In genomic region chr17:10616502-10617119, GRCh38 we compare ENCODE assay signal across 8 cellular contexts. TPM values are rescaled to one million over a fixed set of nuclear protein-coding genes. Genes with fewer than 3 reads are reported as not detected.
A peak's percentile ranks its signal among the peaks of the same experiment; 100 is the strongest.
DNase-seq lines count a peak whose midpoint lies in the region; FAIRE-seq and TF ChIP-seq lines count a peak whose summit lies in the region.

No MANE protein-coding gene starts in this region.

- DNase-seq in NCI-H2029 treated with DMSO at 0.1 percent for 48 hours (lab: John Stamatoyannopoulos, UW): peak; percentile 2
- no peak for DNase-seq in NCI-H2029 (lab: John Stamatoyannopoulos, UW)
- peak; percentile 69 for DNase-seq in HTR-8/SVneo (ENCODE audit: insufficient read length, low spot score)
- DNase-seq in RWPE1 (ENCODE audit: low spot score): peak; percentile 77
- peak; percentile 47 for DNase-seq in activated T-helper 9 cell treated with anti-CD3 and anti-CD28 coated beads, Interleukin-2, amount 50 U/mL, for 16 hours (ENCODE audit: low read depth)
- peak; percentile 39 to 62 for DNase-seq in frontal cortex (ENCODE audit: low spot score in 2 of 2)
- peak; percentile 92 for DNase-seq in osteocyte (ENCODE audit: extremely low spot score, unreplicated experiment)
- peak; percentile 75 to 82 for DNase-seq in tibial artery

- H3K36me3 ChIP-seq in tibial artery: no peaks in the 10 kb centered on the region

- H3K27me3 Mint-ChIP-seq in osteocyte (ENCODE audit: unreplicated experiment): no peaks in the 10 kb centered on the region

- intact Hi-C loops in tibial artery (cut with DNase I; ENCODE audit: low total_unique reads): no loop called here

- no peaks in the 10 kb centered on the region for H3K36me3 Mint-ChIP-seq in osteocyte (ENCODE audit: unreplicated experiment)

- CTCF ChIA-PET in RWPE1 (lab: Yijun Ruan, JAX): interaction anchor here (0.6 to 2.6 kb wide), 21 partner anchors 9 to 686 kb away, joined by 3 to 27 read pairs (median 3); no protein-coding TSS in a partner anchor

- no peak for FAIRE-seq in HTR-8/SVneo (lab: Jason Lieb, UNC)
- no peak for FAIRE-seq in frontal cortex (lab: Jason Lieb, UNC)

- no peaks in the 10 kb centered on the region for H3K9me3 Mint-ChIP-seq in osteocyte (ENCODE audit: unreplicated experiment)

- H3K4me1 ChIP-seq in tibial artery: peaks cover 0 to 15% (median 11%) of the 10 kb centered on the region in 4 donors

- H3K27ac ChIP-seq in RWPE1: peak overlapping the region; percentile 40; the same call in 1 of the 2 replicates
- H3K27ac ChIP-seq in tibial artery: peak overlapping the region in 1 of 2 donors; percentile 52

- H3K27me3 ChIP-seq in tibial artery: no peaks in the 10 kb centered on the region

- peaks cover 9% of the 10 kb centered on the region for H3K4me1 Mint-ChIP-seq in osteocyte (ENCODE audit: unreplicated experiment)

- H3K9me3 ChIP-seq in tibial artery: no peaks in the 10 kb centered on the region

- POLR2A ChIA-PET in RWPE1 (lab: Yijun Ruan, JAX; ENCODE audit: low non-redundant PET): no interaction called here

- no peak overlapping the region for H3K27ac Mint-ChIP-seq in osteocyte (ENCODE audit: unreplicated experiment)

- H3K4me3 Mint-ChIP-seq in osteocyte (ENCODE audit: unreplicated experiment): no peak overlapping the region

- no peak overlapping the region for H3K4me3 ChIP-seq in tibial artery

- TF ChIP-seq CTCF in RWPE1 (conservative IDR thresholded peaks at IDR 0.05; ENCODE audit: low read depth): peak; percentile 97
- peak; percentile 97 for TF ChIP-seq CTCF in osteocyte (IDR thresholded peaks at IDR 0.05)
- TF ChIP-seq CTCF in tibial artery (IDR thresholded peaks at IDR 0.05): peak; percentile 84 to 97

RNA-seq across cellular contexts. Expression of gene MYH3, which starts 40.5 kb away (rescaled TPM):
- total RNA-seq in frontal cortex (0.41 TPM), osteocyte (2.4 and 3.2 TPM in 2 replicates)
